ENCODE assay signal across 14 cellular contexts in genomic region chr14:100421756-100422470, GRCh38.
"Had no signal": no experiment of that assay in that cellular context is flagged by ENCODE, and none has a peak within 500 bp of the region (broad histone marks: within the 10 kb centered on the region; RNA-seq: fewer than 3 reads in every experiment).

No MANE protein-coding gene starts in this region.

- H3K4me3 Mint-ChIP-seq: stimulated activated naive CD8-positive, alpha-beta T cell treated with anti-CD3 and anti-CD28 coated beads, Interleukin-15, amount 100 ng/mL, for 72 hours had no signal

- H3K4me3 ChIP-seq: ovary, right lobe of liver, thoracic aorta, upper lobe of right lung had no signal

- H3K27me3 ChIP-seq: foreskin keratinocyte, ovary, right lobe of liver, upper lobe of right lung had no signal

- H3K36me3 ChIP-seq: ovary, right lobe of liver, thoracic aorta, upper lobe of right lung had no signal

- H3K27me3 Mint-ChIP-seq: stimulated activated naive CD8-positive, alpha-beta T cell treated with anti-CD3 and anti-CD28 coated beads, Interleukin-15, amount 100 ng/mL, for 72 hours had no signal

- H3K4me1 ChIP-seq: right lobe of liver, upper lobe of right lung had no signal

- H3K9me3 Mint-ChIP-seq: activated naive CD4-positive, alpha-beta T cell treated with anti-CD3 and anti-CD28 coated beads, Interleukin-2, amount 50 U/mL, for 72 hours had no signal

- DNase-seq: activated CD4-positive, alpha-beta T cell treated with anti-CD3 and anti-CD28 coated beads, Interleukin-2, amount 50 U/mL, for 48 hours; activated CD4-positive, CD25-positive, alpha-beta regulatory T cell treated with anti-CD3 and anti-CD28 coated beads, Interleukin-2, amount 50 U/mL, for 72 hours; activated gamma-delta T cell; amniotic stem cell; effector CD8-positive, alpha-beta T cell; foreskin keratinocyte; kidney glomerular epithelial cell; ovary; stimulated activated CD4-positive, alpha-beta T cell treated with anti-CD3 and anti-CD28 coated beads, Interleukin-1b, Interleukin-23, amount 100 ng/mL, for 48 hours; stimulated activated naive CD8-positive, alpha-beta T cell treated with anti-CD3 and anti-CD28 coated beads, Interleukin-15, amount 100 ng/mL, for 72 hours; upper lobe of right lung had no signal

- H3K9me3 ChIP-seq: ovary, right lobe of liver, thoracic aorta, upper lobe of right lung had no signal

- ATAC-seq: activated naive CD4-positive, alpha-beta T cell treated with anti-CD3 and anti-CD28 coated beads, Interleukin-2, amount 50 U/mL, for 72 hours; foreskin keratinocyte; right lobe of liver; stimulated activated naive CD8-positive, alpha-beta T cell treated with anti-CD3 and anti-CD28 coated beads, Interleukin-15, amount 100 ng/mL, for 72 hours; upper lobe of right lung had no signal

- H3K27ac ChIP-seq: foreskin keratinocyte, ovary, right lobe of liver, thoracic aorta, upper lobe of right lung had no signal

- H3K27ac Mint-ChIP-seq: activated naive CD4-positive, alpha-beta T cell treated with anti-CD3 and anti-CD28 coated beads, Interleukin-2, amount 50 U/mL, for 72 hours; stimulated activated naive CD8-positive, alpha-beta T cell treated with anti-CD3 and anti-CD28 coated beads, Interleukin-15, amount 100 ng/mL, for 72 hours had no signal
